1 cellular context compared by ENCODE assay signal in genomic region chr2:100178085-100178788, GRCh38.
TF ChIP-seq lines count a peak whose summit lies in the region.

No MANE protein-coding gene starts in this region.

TF ChIP-seq in K562, 482 proteins besides CTCF, POLR2A, EP300 and RAD21 (continued from another document):
- peak; percentile 85 for TF ChIP-seq ZBTB40 (IDR thresholded peaks at IDR 0.05)
- no peak for TF ChIP-seq ZBTB40 (CRISPR knock-in tag; IDR thresholded peaks at IDR 0.05)
- TF ChIP-seq YY1 (IDR thresholded peaks at IDR 0.05; ENCODE audit: borderline replicate concordance in 1 of 3, control insufficient read depth in 1 of 3, extremely low read depth in 1 of 3, insufficient read depth in 3 of 3, insufficient read length in 1 of 3, insufficient replicate concordance in 2 of 3, low read depth in 1 of 3, low read length in 2 of 3): peak; percentile 65 to 94 (median 79)
- peak; percentile 62; the same call in 1 of the 2 replicates for TF ChIP-seq SMC3 (conservative IDR thresholded peaks at IDR 0.05; ENCODE audit: insufficient read depth, low read depth, low read length)
- TF ChIP-seq HCFC1 (IDR thresholded peaks at IDR 0.05; ENCODE audit: low read depth, low read length): peak; percentile 60; the same call in 1 of the 2 replicates
- no peak for TF ChIP-seq CTCFL (IDR thresholded peaks at IDR 0.05; ENCODE audit: borderline replicate concordance, insufficient read depth, low read depth, low read length, poor library complexity, severe bottlenecking)
- peak in 1 of 2 experiments; percentile 57; a peak in 3 of 4 replicates for TF ChIP-seq FOXK2 (conservative IDR thresholded peaks at IDR 0.05 in 1 of 2, IDR thresholded peaks at IDR 0.05 in 1 of 2; ENCODE audit: low read depth in 2 of 2)
- no peak for TF ChIP-seq SRSF7 (optimal IDR thresholded peaks at IDR 0.05; ENCODE audit: low read depth, low read length)
- peak; percentile 93 for TF ChIP-seq GABPA (tag; conservative IDR thresholded peaks at IDR 0.05; ENCODE audit: low read depth)
- no peak for TF ChIP-seq SIN3A (IDR thresholded peaks at IDR 0.05; ENCODE audit: borderline replicate concordance in 2 of 2, control insufficient read depth in 1 of 2, low read depth in 2 of 2, low read length in 2 of 2)
- peak; percentile 95 for TF ChIP-seq RFX1 (IDR thresholded peaks at IDR 0.05)
- TF ChIP-seq CSDE1 (IDR thresholded peaks at IDR 0.05): peak in 1 of 2 experiments; percentile 55; a peak in 1 of 4 replicates
- TF ChIP-seq FOXJ2 (tag; IDR thresholded peaks at IDR 0.05): peak; percentile 88
- 0 out of 2 replicates have a peak, but pooled peaks have one; percentile 18 for TF ChIP-seq MTA2 (IDR thresholded peaks at IDR 0.05; ENCODE audit: low read depth)
- no peak for TF ChIP-seq SMAD2 (IDR thresholded peaks at IDR 0.05; ENCODE audit: low read depth, low read length)
- no peak for TF ChIP-seq MECOM (CRISPR knock-in tag; IDR thresholded peaks at IDR 0.05)
- TF ChIP-seq HNRNPLL (IDR thresholded peaks at IDR 0.05; ENCODE audit: low read depth, low read length, poor library complexity, severe bottlenecking): peak; percentile 53
- TF ChIP-seq ARID3A (IDR thresholded peaks at IDR 0.05; ENCODE audit: borderline replicate concordance, low read depth, low read length): peak; percentile 80; the same call in 1 of the 2 replicates
- TF ChIP-seq JUND (IDR thresholded peaks at IDR 0.05; ENCODE audit: borderline replicate concordance, low read depth, low read length): peak; percentile 46; the same call in 1 of the 2 replicates
- no peak for TF ChIP-seq JUND (tag; IDR thresholded peaks at IDR 0.05; ENCODE audit: borderline replicate concordance, low read depth, low read length)
- TF ChIP-seq SP1 (CRISPR knock-in tag; IDR thresholded peaks at IDR 0.05): peak; percentile 48; the same call in 1 of the 2 replicates
- peak; percentile 15 for TF ChIP-seq MEIS2 (IDR thresholded peaks at IDR 0.05; ENCODE audit: partially characterized antibody)
- 0 out of 2 replicates have a peak, but pooled peaks have one; percentile 29 for TF ChIP-seq CREM (IDR thresholded peaks at IDR 0.05; ENCODE audit: low read depth)
- TF ChIP-seq NR2C1 (IDR thresholded peaks at IDR 0.05): peak; percentile 97
- TF ChIP-seq NR2C1 (tag; IDR thresholded peaks at IDR 0.05): peak; percentile 98
- TF ChIP-seq CBFA2T2 (conservative IDR thresholded peaks at IDR 0.05): no peak
- TF ChIP-seq BMI1 (IDR thresholded peaks at IDR 0.05; ENCODE audit: low read length): peak; percentile 85
- TF ChIP-seq ZNF134 (CRISPR knock-in tag; conservative IDR thresholded peaks at IDR 0.05): no peak
- no peak for TF ChIP-seq CBX2 (IDR thresholded peaks at IDR 0.05; ENCODE audit: insufficient read depth, low read length, poor library complexity, severe bottlenecking)
- TF ChIP-seq ATF7 (IDR thresholded peaks at IDR 0.05): 0 out of 2 replicates have a peak, but pooled peaks have one; percentile 22
- 0 out of 2 replicates have a peak, but pooled peaks have one; percentile 26 for TF ChIP-seq ETV1 (tag; conservative IDR thresholded peaks at IDR 0.05; ENCODE audit: low read depth)
- peak; percentile 89 for TF ChIP-seq VEZF1 (CRISPR knock-in tag; IDR thresholded peaks at IDR 0.05)
- peak; percentile 80 for TF ChIP-seq ELF1 (tag; IDR thresholded peaks at IDR 0.05)
- TF ChIP-seq NR2C2 (CRISPR knock-in tag; IDR thresholded peaks at IDR 0.05): peak; percentile 83; the same call in 1 of the 2 replicates
- peak; percentile 99 for TF ChIP-seq NR2C2 (tag; IDR thresholded peaks at IDR 0.05)
- TF ChIP-seq PKNOX1 (IDR thresholded peaks at IDR 0.05): peak; percentile 76
- TF ChIP-seq CBX1 (IDR thresholded peaks at IDR 0.05; ENCODE audit: low read depth): no peak
